ENCODE assay signal across 1 cellular context in genomic region chr4:51998837-51999236, GRCh38.
TF ChIP-seq lines count a peak whose summit lies in the region.

No MANE protein-coding gene starts in this region.

TF ChIP-seq in WTC11, 78 proteins besides CTCF, POLR2A, EP300 and RAD21 (continued from another document):
- TF ChIP-seq E2F4 (CRISPR knock-in tag; IDR thresholded peaks at IDR 0.05; ENCODE audit: borderline replicate concordance, low read depth) (no peak), SP1 (CRISPR knock-in tag; conservative IDR thresholded peaks at IDR 0.05) (no peak), ZNF396 (CRISPR knock-in tag; IDR thresholded peaks at IDR 0.05; ENCODE audit: borderline replicate concordance) (no peak), MYBL2 (CRISPR knock-in tag; IDR thresholded peaks at IDR 0.05) (no peak), ZNF232 (CRISPR knock-in tag; IDR thresholded peaks at IDR 0.05) (no peak)
